In the genomic region with DNA sequence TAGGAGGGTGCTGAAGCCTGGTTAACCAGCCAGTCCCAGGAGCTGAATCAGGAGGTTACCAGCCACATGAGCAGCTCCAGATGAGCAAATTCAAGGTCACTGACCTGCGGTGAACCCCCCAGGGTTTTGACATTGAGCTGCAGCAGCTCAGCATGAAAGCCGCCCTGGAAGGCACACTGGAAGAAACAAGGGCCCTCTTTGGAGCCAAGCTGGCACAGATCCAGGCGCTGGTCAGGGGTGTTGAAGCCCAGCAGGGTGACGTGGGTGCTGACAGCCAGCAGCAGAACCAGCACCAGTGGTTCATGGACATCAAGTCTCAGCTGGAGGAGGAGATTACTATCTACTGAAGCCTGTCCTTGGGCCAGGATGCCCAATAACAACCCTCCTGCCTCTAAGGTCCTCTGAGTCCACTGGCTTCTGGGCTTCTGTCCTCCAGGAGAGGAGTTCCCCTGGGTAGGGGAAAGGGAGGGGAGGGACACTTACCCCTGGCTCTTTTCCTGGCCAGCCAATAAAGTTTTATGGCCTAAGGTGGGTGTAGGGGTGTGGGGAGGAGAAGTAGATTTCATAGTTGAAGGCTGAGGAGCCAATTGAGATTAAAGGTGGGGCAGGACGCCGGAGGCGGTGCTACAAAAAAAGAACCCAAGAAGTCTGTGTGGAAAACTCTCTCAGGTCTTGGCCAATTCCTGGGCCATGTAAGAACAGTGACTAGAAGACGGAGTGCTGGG, we compare ENCODE assay signal across 19 cellular contexts. TPM values are rescaled to one million over a fixed set of nuclear protein-coding genes. Genes with fewer than 3 reads are reported as not detected.
DNase-seq lines count a peak whose midpoint lies in the region; ATAC-seq and TF ChIP-seq lines count a peak whose summit lies in the region.
"Had no signal": no experiment of that assay in that cellular context is flagged by ENCODE, and none has a peak within 500 bp of the region (broad histone marks: within the 10 kb centered on the region; RNA-seq: fewer than 3 reads in every experiment).

No MANE protein-coding gene starts in this region.

- BruUV-seq in PC-3 (replicated peaks; lab: Mats Ljungman, UMichigan) = no TSS peak

- peak; percentile 40 for DNase-seq in BE2C
- peak; percentile 1 for DNase-seq in NCI-H345 treated with DMSO at 0.1 percent for 48 hours (lab: John Stamatoyannopoulos, UW; ENCODE audit: unreplicated experiment)
- DNase-seq in Right ventricle myocardium superior = peak; percentile 82
- peak in 34 of 56 donors; percentile 1 to 62 (median 10) for DNase-seq in nucleus accumbens (lab: John Stamatoyannopoulos, UW)
- DNase-seq in PC-3 = no peak
- DNase-seq in MG63 = no peak
- no peak for DNase-seq in NCI-H526 (lab: John Stamatoyannopoulos, UW)
- no peak for DNase-seq in activated CD4-positive, alpha-beta T cell treated with anti-CD3 and anti-CD28 coated beads for 48 hours
- DNase-seq: ACHN; activated CD4-positive, alpha-beta T cell treated with anti-CD3 and anti-CD28 coated beads, Interleukin-2, amount 50 U/mL, for 1 hour; activated naive CD4-positive, alpha-beta T cell treated with anti-CD3 and anti-CD28 coated beads, Interleukin-2, amount 50 U/mL, for 16 hours; activated T-cell treated with anti-CD3 and anti-CD28 coated beads, Interleukin-2, amount 50 U/mL, for 1 hour; CD8-positive, alpha-beta T cell; mesenchymal stem cell; NCI-H2081 treated with DMSO at 0.1 percent for 48 hours; stimulated activated naive CD4-positive, alpha-beta T cell treated with Interleukin-2 at 50 U/mL for 16 hours; SW 1271; upper lobe of right lung had no signal

- no peaks in the 10 kb centered on the region for H3F3A ChIP-seq in PC-3 (ENCODE audit: low read length, unreplicated experiment)

- H3K27me3 ChIP-seq in BE2C = no peaks in the 10 kb centered on the region
- peaks cover 5% of the 10 kb centered on the region; the same call in 1 of the 2 replicates for H3K27me3 ChIP-seq in PC-3 (ENCODE audit: low read length)
- no peaks in the 10 kb centered on the region for H3K27me3 ChIP-seq in MG63
- H3K27me3 ChIP-seq: upper lobe of right lung had no signal

- intact Hi-C loops in Right ventricle myocardium superior (cut with DNase I) = no loop called here
- intact Hi-C loops in PC-3 (cut with micrococcal nuclease) = no loop called here

- CTCF ChIA-PET in PC-3 (lab: Charles Lee) = no interaction called here

- H3K27ac ChIP-seq in PC-3 (ENCODE audit: low read length) = no peak overlapping the region
- H3K27ac ChIP-seq: upper lobe of right lung had no signal

- no peaks in the 10 kb centered on the region for H3K9me2 ChIP-seq in PC-3 (replicated peaks; ENCODE audit: low read length)

- no peak overlapping the region for H3K9ac ChIP-seq in PC-3 (ENCODE audit: low read length)

- H3K4me3 ChIP-seq in BE2C (ENCODE audit: low read depth, low read length) = no peak overlapping the region
- no peak overlapping the region for H3K4me3 ChIP-seq in PC-3 (ENCODE audit: low read length)
- H3K4me3 ChIP-seq in MG63 = no peak overlapping the region
- H3K4me3 ChIP-seq: upper lobe of right lung had no signal

- H2AFZ ChIP-seq in PC-3 (ENCODE audit: low read length) = no peak overlapping the region

- H3K36me3 ChIP-seq in BE2C (no peaks in the 10 kb centered on the region), PC-3 (ENCODE audit: low read depth, low read length) (no peaks in the 10 kb centered on the region), MG63 (no peaks in the 10 kb centered on the region)
- H3K36me3 ChIP-seq: upper lobe of right lung had no signal

- H3K9me3 ChIP-seq in BE2C = no peaks in the 10 kb centered on the region
- H3K9me3 ChIP-seq in PC-3 (ENCODE audit: low read length) = no peaks in the 10 kb centered on the region
- no peaks in the 10 kb centered on the region for H3K9me3 ChIP-seq in MG63
- H3K9me3 ChIP-seq: upper lobe of right lung had no signal

- POLR2A ChIA-PET in PC-3 (lab: Charles Lee; ENCODE audit: unreplicated experiment) = no interaction called here

- H3K4me2 ChIP-seq in PC-3 (ENCODE audit: low read length) = no peak overlapping the region

- no peaks in the 10 kb centered on the region for H4K20me1 ChIP-seq in PC-3 (ENCODE audit: low read length)

- H3K79me2 ChIP-seq in PC-3 (ENCODE audit: low read length) = no peaks in the 10 kb centered on the region

- TF ChIP-seq CTCF in BE2C (IDR thresholded peaks at IDR 0.05; ENCODE audit: low read depth, low read length) (no peak), PC-3 (conservative IDR thresholded peaks at IDR 0.05; ENCODE audit: low read depth, low read length) (no peak)

- ATAC-seq in Right ventricle myocardium superior (ENCODE audit: poor library complexity) (peak; percentile 92), PC-3 (no peak)
- ATAC-seq: CD8-positive, alpha-beta T cell; upper lobe of right lung had no signal

- H3K4me1 ChIP-seq in BE2C (no peaks in the 10 kb centered on the region), PC-3 (ENCODE audit: insufficient read depth, low read length) (no peaks in the 10 kb centered on the region)
- H3K4me1 ChIP-seq: upper lobe of right lung had no signal

RNA-seq across cellular contexts. Expression of gene ATOH7, which starts 29.4 kb away (rescaled TPM):
- 1.3 TPM for polyA plus RNA-seq in BE2C (2012; ENCODE audit: insufficient read depth, insufficient read length, low read depth)
- total RNA-seq in Right ventricle myocardium superior = not detected
- total RNA-seq in PC-3 (2014; rRNA removed) = 1.1 TPM in 1 of 2 replicates, not detected in the other
- not detected in 2 replicates for total RNA-seq in MG63 (2014; rRNA removed; shearing (Covaris generic); ENCODE audit: low replicate concordance)
- total RNA-seq: CD8-positive, alpha-beta T cell; natural killer cell treated with Interleukin-12 subunit alpha and Interleukin-12 subunit beta and Interleukin-15 and Interleukin-18, amount 100 ng/mL, for 72 hours; upper lobe of right lung had no signal

Comparison
In these comparisons a context has a peak if more than half of its experiments do, and no peak if none do; other contexts are left out.
1. DNase-seq: peak in BE2C (single experiment), NCI-H345 treated with DMSO at 0.1 percent for 48 hours (single experiment), Right ventricle myocardium superior (single experiment) and nucleus accumbens (34 of 56); none in PC-3 (single experiment), MG63 (single experiment), NCI-H526 (0 of 2) and activated CD4-positive, alpha-beta T cell treated with anti-CD3 and anti-CD28 coated beads for 48 hours (single experiment).